In genomic region chr16:78137179-78137578, GRCh38 we compare ENCODE assay signal across 34 cellular contexts.
"Had no signal": no experiment of that assay in that cellular context is flagged by ENCODE, and none has a peak within 500 bp of the region (broad histone marks: within the 10 kb centered on the region; RNA-seq: fewer than 3 reads in every experiment).

No MANE protein-coding gene starts in this region.

- H3K4me3 ChIP-seq: adrenal gland, body of pancreas, breast epithelium had no signal

- DNase-seq: activated B cell treated with CpG ODN at 0.5 μM for 24 hours; activated CD4-positive, alpha-beta memory T cell treated with anti-CD3 and anti-CD28 coated beads for 36 hours; activated CD4-positive, alpha-beta T cell treated with anti-CD3 and anti-CD28 coated beads for 4 hours; activated CD4-positive, alpha-beta T cell treated with anti-CD3 and anti-CD28 coated beads, Interleukin-2, amount 10 ng/mL, durations not matched to agents 24 days and 14 days; activated CD4-positive, alpha-beta T cell treated with anti-CD3 and anti-CD28 coated beads, Interleukin-2, amount 50 U/mL, for 1 hour; activated CD4-positive, alpha-beta T cell treated with anti-CD3 and anti-CD28 coated beads, Interleukin-2, amount 50 U/mL, for 4 hours; activated CD4-positive, CD25-positive, alpha-beta regulatory T cell treated with anti-CD3 and anti-CD28 coated beads, Interleukin-2, amount 50 U/mL, for 72 hours; activated CD8-positive, alpha-beta memory T cell treated with anti-CD3 and anti-CD28 coated beads, Interleukin-2, amount 50 U/mL, for 4 hours; activated CD8-positive, alpha-beta T cell treated with anti-CD3 and anti-CD28 coated beads for 36 hours; activated effector memory CD4-positive, alpha-beta T cell treated with anti-CD3 and anti-CD28 coated beads, Interleukin-2, amount 50 U/mL, for 16 hours; activated gamma-delta T cell treated with Interleukin-2 at 50 U/mL for 16 hours; activated naive CD4-positive, alpha-beta T cell; activated naive CD4-positive, alpha-beta T cell treated with anti-CD3 and anti-CD28 coated beads for 36 hours; activated naive CD4-positive, alpha-beta T cell treated with anti-CD3 and anti-CD28 coated beads, Interleukin-2, amount 50 U/mL, for 16 hours; activated naive CD8-positive, alpha-beta T cell treated with anti-CD3 and anti-CD28 coated beads for 36 hours; activated T-cell treated with anti-CD3 and anti-CD28 coated beads for 4 hours; activated T-cell treated with anti-CD3 and anti-CD28 coated beads, Interleukin-2, amount 50 U/mL, for 1 hour; activated T-cell treated with anti-CD3 and anti-CD28 coated beads, Interleukin-2, amount 50 U/mL, for 4 hours; activated T-cell treated with anti-CD3 and anti-CD28 coated beads, Interleukin-2, amount 50 U/mL, for 72 hours; adrenal gland; amniotic stem cell; aorta; body of pancreas; brain microvascular endothelial cell; central memory CD4-positive, alpha-beta T cell; T-helper 1 cell; T-helper 2 cell; T-helper 9 cell had no signal

- H3K9me3 ChIP-seq: adrenal gland, body of pancreas, breast epithelium had no signal

- H3K27ac ChIP-seq: adrenal gland, body of pancreas, brain microvascular endothelial cell, breast epithelium, VCaP had no signal

- H3K27me3 ChIP-seq: adrenal gland, body of pancreas, brain microvascular endothelial cell, breast epithelium had no signal

- H3K4me1 ChIP-seq: adrenal gland, breast epithelium had no signal

- H3K36me3 ChIP-seq: adrenal gland, brain microvascular endothelial cell, breast epithelium had no signal

- FAIRE-seq: astrocyte, TTC549 had no signal

- ATAC-seq: activated CD8-positive, alpha-beta T cell treated with anti-CD3 and anti-CD28 coated beads for 36 hours; activated naive CD4-positive, alpha-beta T cell treated with anti-CD3 and anti-CD28 coated beads, Interleukin-2, amount 50 U/mL, for 72 hours; activated T-cell treated with anti-CD3 and anti-CD28 coated beads, Interleukin-2, amount 50 U/mL, for 4 hours; activated T-cell treated with anti-CD3 and anti-CD28 coated beads, Interleukin-2, amount 50 U/mL, for 72 hours; activated T-helper 17 cell treated with anti-CD3 and anti-CD28 coated beads, Interleukin-2, amount 50 U/mL, for 72 hours; body of pancreas had no signal
